18 cellular contexts compared by ENCODE assay signal in the genomic region with DNA sequence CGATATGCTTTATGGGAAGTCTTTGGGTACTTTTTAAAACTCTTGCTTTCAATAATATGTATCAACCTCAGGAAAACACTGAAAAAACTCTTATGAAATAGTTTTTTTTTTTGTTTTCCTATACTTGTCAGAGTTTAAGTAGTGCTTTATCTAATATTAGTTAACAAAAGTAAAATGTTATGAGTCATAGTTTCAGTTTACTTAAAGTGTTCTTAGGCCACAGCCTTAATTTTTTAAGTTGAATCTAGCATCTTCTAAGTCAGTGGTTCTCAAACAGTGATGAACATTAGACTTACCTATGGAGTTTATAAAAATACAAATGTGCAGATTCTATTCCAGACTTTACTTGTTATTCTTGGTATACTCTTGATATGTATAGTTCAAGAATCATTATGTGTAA. TPM values are rescaled to one million over a fixed set of nuclear protein-coding genes. Genes with fewer than 3 reads are reported as not detected.
"Had no signal": no experiment of that assay in that cellular context is flagged by ENCODE, and none has a peak within 500 bp of the region (broad histone marks: within the 10 kb centered on the region; RNA-seq: fewer than 3 reads in every experiment).

No MANE protein-coding gene starts in this region.

- H3K36me3 Mint-ChIP-seq: naive thymus-derived CD8-positive, alpha-beta T cell had no signal

- DNase-seq: dermis blood vessel endothelial cell; heart left ventricle; hippocampal formation; kidney glomerular epithelial cell; mammary epithelial cell; mucosa of descending colon; naive thymus-derived CD8-positive, alpha-beta T cell; posterior cingulate gyrus; right cardiac atrium; stimulated activated CD4-positive, alpha-beta T cell treated with anti-CD3 and anti-CD28 coated beads, Interleukin-2, amount 100 ng/mL, for 48 hours; stimulated activated naive CD4-positive, alpha-beta T cell treated with Interleukin-2 at 50 U/mL for 16 hours had no signal

- H3K27ac Mint-ChIP-seq: naive thymus-derived CD8-positive, alpha-beta T cell had no signal

- H3K4me1 Mint-ChIP-seq: naive thymus-derived CD8-positive, alpha-beta T cell had no signal

- H3K4me3 Mint-ChIP-seq: naive thymus-derived CD8-positive, alpha-beta T cell had no signal

- H3K27me3 Mint-ChIP-seq: naive thymus-derived CD8-positive, alpha-beta T cell had no signal

- FAIRE-seq: colon, frontal cortex, islet of Langerhans, urothelium cell line had no signal

- H3K4me1 ChIP-seq: heart left ventricle had no signal

- H3K4me3 ChIP-seq: heart left ventricle, mucosa of descending colon, smooth muscle cell had no signal

- H3K4me2 ChIP-seq: smooth muscle cell had no signal

- H3K27me3 ChIP-seq: heart left ventricle, neutrophil had no signal

- H3K36me3 ChIP-seq: heart left ventricle, neutrophil had no signal

- ATAC-seq: heart left ventricle; mucosa of descending colon; naive thymus-derived CD8-positive, alpha-beta T cell; right cardiac atrium had no signal

- H3K27ac ChIP-seq: heart left ventricle, neutrophil had no signal

- H3K9me3 ChIP-seq: mucosa of descending colon, neutrophil had no signal

RNA-seq across cellular contexts. Expression of a gene that starts 26.3 kb away (rescaled TPM):
- total RNA-seq: naive thymus-derived CD8-positive, alpha-beta T cell; pulmonary artery endothelial cell had no signal
